Comparison of ENCODE assay signal across 1 cellular context in genomic region chr9:20309209-20309608, GRCh38.
TF ChIP-seq lines count a peak whose summit lies in the region.

No MANE protein-coding gene starts in this region.

TF ChIP-seq in H1, 55 proteins besides CTCF, POLR2A, EP300 and RAD21:
- TF ChIP-seq GTF2F1 (IDR thresholded peaks at IDR 0.05; ENCODE audit: borderline replicate concordance, low read depth, low read length) (no peak), CEBPB (IDR thresholded peaks at IDR 0.05; ENCODE audit: low read depth, low read length) (no peak)
TF ChIP-seq in H1: peak in this region for 0.
